18 cellular contexts compared by ENCODE assay signal in the genomic region with DNA sequence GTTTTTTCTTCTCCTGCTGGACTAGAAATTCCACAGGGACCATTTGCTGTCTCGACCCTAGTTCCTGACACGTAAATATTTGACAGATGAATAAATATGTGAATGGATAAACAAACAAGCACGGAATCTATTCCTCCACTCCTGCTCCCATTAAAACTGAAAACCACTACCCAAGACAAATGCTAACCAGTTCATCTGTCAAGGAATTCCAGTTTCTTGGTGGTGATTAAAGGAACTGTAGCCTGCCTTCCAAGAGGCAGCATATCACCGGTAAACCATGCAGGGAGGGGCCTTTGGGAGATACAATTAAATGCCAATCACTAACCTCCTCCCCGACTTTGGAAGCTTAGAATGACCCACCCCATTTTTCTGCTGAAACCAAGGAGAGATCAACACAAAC.
DNase-seq lines count a peak whose midpoint lies in the region; ATAC-seq, FAIRE-seq and TF ChIP-seq lines count a peak whose summit lies in the region.
"Had no signal": no experiment of that assay in that cellular context is flagged by ENCODE, and none has a peak within 500 bp of the region (broad histone marks: within the 10 kb centered on the region; RNA-seq: fewer than 3 reads in every experiment).

No MANE protein-coding gene starts in this region.

- peak; percentile 44 for FAIRE-seq in HTR-8/SVneo (lab: Jason Lieb, UNC)
- FAIRE-seq: GM12892, H54 had no signal

- no peak for ATAC-seq in GM18873 (IDR thresholded peaks at IDR 0.05; ENCODE audit: low FRiP score, unreplicated experiment)
- no peak for ATAC-seq in GM18868 (IDR thresholded peaks at IDR 0.05; ENCODE audit: unreplicated experiment)

- DNase-seq in HTR-8/SVneo (ENCODE audit: insufficient read length, low spot score) = no peak
- DNase-seq in myocyte (ENCODE audit: low read depth) = peak; percentile 56
- DNase-seq in T-helper 1 cell = no peak
- DNase-seq: 8988T; AML-193; Caco-2; CD8-positive, alpha-beta memory T cell; DND-41; GDM1; GM23248 had no signal

- H3K27ac ChIP-seq in VCaP = peak overlapping the region; percentile 99
- peak overlapping the region; percentile 12 for H3K27ac ChIP-seq in temporal lobe (ENCODE audit: low read depth, low read length)
- H3K27ac ChIP-seq: BLaER1, GM23248, HL-60 had no signal

- no peak; the same call in 1 of the 2 replicates for TF ChIP-seq CTCF in VCaP (conservative IDR thresholded peaks at IDR 0.05)
